Comparison of ENCODE assay signal across 1 cellular context in the genomic region with DNA sequence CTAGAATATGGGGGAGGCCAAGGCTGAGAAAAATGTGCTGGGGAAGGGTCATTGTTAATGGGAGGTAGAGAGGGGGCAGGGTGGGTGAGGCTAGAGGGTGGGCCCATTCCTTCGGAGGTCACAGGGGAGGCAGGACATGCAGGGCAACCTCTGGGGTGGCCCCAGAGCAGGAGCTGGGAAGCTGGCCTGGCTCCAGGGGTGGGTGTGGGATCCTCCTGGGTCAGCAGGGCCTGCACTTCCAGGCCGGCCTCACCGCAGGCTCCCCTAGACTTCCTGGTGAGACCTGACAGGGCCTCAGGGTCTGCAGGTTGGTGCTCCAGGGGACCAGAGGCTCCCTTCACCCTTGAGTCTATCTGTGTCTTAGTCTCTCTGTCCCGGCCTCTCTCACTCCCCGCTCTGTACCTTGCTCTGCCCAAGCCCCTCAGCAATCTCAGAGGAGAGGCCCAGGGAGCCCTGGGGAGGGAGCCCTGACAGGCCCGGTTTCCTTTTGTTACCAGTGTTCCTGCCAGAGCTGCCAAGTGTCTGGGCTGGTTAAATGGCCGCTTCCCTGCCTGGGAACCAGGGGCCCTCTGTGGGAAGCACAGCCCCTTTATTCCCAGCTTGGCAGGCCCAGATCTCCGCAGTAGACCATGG.
TF ChIP-seq lines count a peak whose summit lies in the region.

No MANE protein-coding gene starts in this region.

TF ChIP-seq in HepG2, 621 proteins besides CTCF, POLR2A, EP300 and RAD21 (continued from another document):
- no peak for TF ChIP-seq ZNF644 (CRISPR knock-in tag; IDR thresholded peaks at IDR 0.05; ENCODE audit: low read depth)
- TF ChIP-seq DPF2 (CRISPR knock-in tag; IDR thresholded peaks at IDR 0.05; ENCODE audit: borderline replicate concordance, low read depth), result no peak
- TF ChIP-seq MIER2 (CRISPR knock-in tag; IDR thresholded peaks at IDR 0.05), result no peak
- TF ChIP-seq, protein P1, sequence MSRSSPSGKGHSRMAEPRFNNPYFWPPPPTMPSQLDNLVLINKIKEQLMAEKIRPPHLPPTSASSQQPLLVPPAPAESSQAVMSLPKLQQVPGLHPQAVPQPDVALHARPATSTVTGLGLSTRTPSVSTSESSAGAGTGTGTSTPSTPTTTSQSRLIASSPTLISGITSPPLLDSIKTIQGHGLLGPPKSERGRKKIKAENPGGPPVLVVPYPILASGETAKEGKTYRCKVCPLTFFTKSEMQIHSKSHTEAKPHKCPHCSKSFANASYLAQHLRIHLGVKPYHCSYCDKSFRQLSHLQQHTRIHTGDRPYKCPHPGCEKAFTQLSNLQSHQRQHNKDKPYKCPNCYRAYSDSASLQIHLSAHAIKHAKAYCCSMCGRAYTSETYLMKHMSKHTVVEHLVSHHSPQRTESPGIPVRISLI (CRISPR knock-in tag; IDR thresholded peaks at IDR 0.05; ENCODE audit: borderline replicate concordance), result no peak
- TF ChIP-seq, protein P2, sequence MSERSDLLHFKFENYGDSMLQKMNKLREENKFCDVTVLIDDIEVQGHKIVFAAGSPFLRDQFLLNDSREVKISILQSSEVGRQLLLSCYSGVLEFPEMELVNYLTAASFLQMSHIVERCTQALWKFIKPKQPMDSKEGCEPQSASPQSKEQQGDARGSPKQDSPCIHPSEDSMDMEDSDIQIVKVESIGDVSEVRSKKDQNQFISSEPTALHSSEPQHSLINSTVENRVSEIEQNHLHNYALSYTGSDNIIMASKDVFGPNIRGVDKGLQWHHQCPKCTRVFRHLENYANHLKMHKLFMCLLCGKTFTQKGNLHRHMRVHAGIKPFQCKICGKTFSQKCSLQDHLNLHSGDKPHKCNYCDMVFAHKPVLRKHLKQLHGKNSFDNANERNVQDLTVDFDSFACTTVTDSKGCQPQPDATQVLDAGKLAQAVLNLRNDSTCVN (CRISPR knock-in tag; IDR thresholded peaks at IDR 0.05; ENCODE audit: borderline replicate concordance), result no peak
- TF ChIP-seq ZNF24 (IDR thresholded peaks at IDR 0.05), result no peak
